10 cellular contexts compared by ENCODE assay signal in the genomic region with DNA sequence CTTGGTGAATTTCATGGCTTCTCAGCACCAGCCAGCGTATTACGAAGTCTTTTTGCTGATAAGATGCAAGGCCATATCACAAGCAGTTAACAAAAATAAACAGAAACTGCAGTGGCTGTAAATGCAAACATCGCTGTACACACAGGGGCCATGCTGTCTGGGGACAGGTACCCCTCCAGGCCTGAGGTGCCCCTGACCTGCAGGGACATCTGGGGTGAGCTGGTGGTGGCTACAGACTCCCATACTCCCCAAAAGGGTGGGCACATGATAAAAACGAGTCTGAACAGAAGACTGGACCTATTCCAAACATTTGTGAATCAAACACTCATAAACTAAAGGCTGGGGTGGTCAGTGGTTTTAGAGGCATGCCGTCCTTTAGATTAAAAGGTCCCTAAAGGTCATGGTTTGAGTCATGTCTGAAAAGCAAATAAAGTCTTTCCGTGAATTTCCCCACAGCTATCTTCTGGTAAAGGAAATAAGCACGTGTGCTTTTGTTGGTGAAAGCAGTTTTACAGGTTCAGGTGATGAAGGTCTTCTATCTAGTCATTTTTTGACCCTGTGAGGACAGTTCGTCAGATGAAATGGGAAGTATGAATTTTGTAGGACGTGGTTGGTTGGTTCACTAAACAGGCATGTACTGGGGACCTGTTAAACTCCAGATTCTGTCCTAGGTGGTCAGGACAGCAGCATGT. TPM values are rescaled to one million over a fixed set of nuclear protein-coding genes. Genes with fewer than 3 reads are reported as not detected.
DNase-seq lines count a peak whose midpoint lies in the region; ATAC-seq, FAIRE-seq and TF ChIP-seq lines count a peak whose summit lies in the region.
"Had no signal": no experiment of that assay in that cellular context is flagged by ENCODE, and none has a peak within 500 bp of the region (broad histone marks: within the 10 kb centered on the region; RNA-seq: fewer than 3 reads in every experiment).

No MANE protein-coding gene starts in this region.

- WGBS in pancreas, 2 donors = 19 to 24% methylated on average over 9 of the region's 9 CpGs
- 84 to 86% (median 84%) methylated on average over 9 of the region's 9 CpGs for WGBS in psoas muscle, 3 donors

- TF ChIP-seq CTCF in GM13976 (IDR thresholded peaks at IDR 0.05; ENCODE audit: borderline replicate concordance, control extremely low read depth, extremely low read depth, insufficient read depth, missing control alignments) (no peak), pancreas (IDR thresholded peaks at IDR 0.05) (no peak), psoas muscle (IDR thresholded peaks at IDR 0.05) (no peak)

- H3K9me3 ChIP-seq in pancreas = no peaks in the 10 kb centered on the region
- no peaks in the 10 kb centered on the region for H3K9me3 ChIP-seq in psoas muscle
- H3K9me3 ChIP-seq: esophagus squamous epithelium had no signal

- H3K36me3 Mint-ChIP-seq in activated naive CD8-positive, alpha-beta T cell treated with anti-CD3 and anti-CD28 coated beads for 36 hours = peaks cover 14% of the 10 kb centered on the region

- no peak overlapping the region for H3K4me3 ChIP-seq in pancreas
- no peak overlapping the region for H3K4me3 ChIP-seq in psoas muscle
- H3K4me3 ChIP-seq: esophagus squamous epithelium had no signal

- H3K9me3 Mint-ChIP-seq in activated naive CD8-positive, alpha-beta T cell treated with anti-CD3 and anti-CD28 coated beads for 36 hours = no peaks in the 10 kb centered on the region

- peaks cover 74% of the 10 kb centered on the region for H3K4me1 Mint-ChIP-seq in activated naive CD8-positive, alpha-beta T cell treated with anti-CD3 and anti-CD28 coated beads for 36 hours

- H3K27me3 ChIP-seq in pancreas (no peaks in the 10 kb centered on the region), psoas muscle (ENCODE audit: insufficient read depth in 3 of 3, low read length in 2 of 3) (peaks cover 0 to 2% (median 0%) of the 10 kb centered on the region in 3 donors)
- H3K27me3 ChIP-seq: esophagus squamous epithelium had no signal

- H3K27ac ChIP-seq in pancreas (peak overlapping the region in 2 of 4 donors; percentile 47 to 72), psoas muscle (no peak overlapping the region)
- H3K27ac ChIP-seq: esophagus squamous epithelium had no signal

- peak; percentile 24 for DNase-seq in GM13976 (ENCODE audit: low spot score)
- peak; percentile 15 for DNase-seq in activated naive CD8-positive, alpha-beta T cell treated with anti-CD3 and anti-CD28 coated beads for 36 hours
- DNase-seq in pancreas = peak in 2 of 6 donors; percentile 14 to 21
- DNase-seq in stimulated activated CD4-positive, alpha-beta T cell treated with anti-CD3 and anti-CD28 coated beads, Interleukin-4, amount 100 ng/mL, for 1 hour = no peak
- DNase-seq in hippocampal formation (lab: John Stamatoyannopoulos, UW) = no peak
- DNase-seq in psoas muscle = no peak
- DNase-seq in SIG-M5 (lab: John Stamatoyannopoulos, UW) = no peak
- DNase-seq: esophagus squamous epithelium, NCI-H524 had no signal

- no peak for FAIRE-seq in pancreas (lab: Jason Lieb, UNC)

- in situ Hi-C loops in GM13976 (cut with MboI; ENCODE audit: low sequenced_read_pairs, unreplicated experiment) = no loop called here

- no peak overlapping the region for H3K4me3 Mint-ChIP-seq in activated naive CD8-positive, alpha-beta T cell treated with anti-CD3 and anti-CD28 coated beads for 36 hours

- H3K4me1 ChIP-seq in pancreas (peaks cover 12 to 33% (median 19%) of the 10 kb centered on the region in 3 donors), psoas muscle (no peaks in the 10 kb centered on the region)

- H3K36me3 ChIP-seq in pancreas (no peaks in the 10 kb centered on the region), psoas muscle (ENCODE audit: insufficient read depth in 1 of 2, low read depth in 1 of 2) (no peaks in the 10 kb centered on the region)
- H3K36me3 ChIP-seq: esophagus squamous epithelium had no signal

- ATAC-seq in HG03108 (IDR thresholded peaks at IDR 0.05; ENCODE audit: unreplicated experiment) = peak; percentile 65
- ATAC-seq in pancreas = peak; percentile 73 to 86 (median 78)
- no peak for ATAC-seq in psoas muscle

- H3K27me3 Mint-ChIP-seq in activated naive CD8-positive, alpha-beta T cell treated with anti-CD3 and anti-CD28 coated beads for 36 hours = no peaks in the 10 kb centered on the region

- peak overlapping the region; percentile 81 for H3K27ac Mint-ChIP-seq in activated naive CD8-positive, alpha-beta T cell treated with anti-CD3 and anti-CD28 coated beads for 36 hours

- intact Hi-C loops in pancreas (cut with DNase I) (no loop called here), psoas muscle (cut with DNase I) (loop anchor here in 1 of 2 donors (10.0 kb wide), 1 partner anchor 237 kb away; no protein-coding TSS in a partner anchor)

RNA-seq across cellular contexts. Expression of a gene that starts 36.8 kb away (rescaled TPM):
- 10 to 100 TPM; 43.8 to 45.3 TPM for total RNA-seq in activated naive CD8-positive, alpha-beta T cell treated with anti-CD3 and anti-CD28 coated beads for 36 hours
- total RNA-seq in pancreas (10 to 100 TPM; 10.1 to 18.2 (median 12.2) TPM), psoas muscle (1 to 10 TPM; 1.2 to 2.4 (median 1.7) TPM)
- polyA plus RNA-seq in pancreas (10 to 100 TPM; 20.0 to 27.1 TPM), psoas muscle (1 to 10 TPM in 1 of 3 donors, under 1 TPM in 2; 0.48 to 1.1 (median 0.51) TPM)

Comparison
In these comparisons a context has a peak if more than half of its experiments do, and no peak if none do; other contexts are left out.
1. DNase-seq: peak in GM13976 (single experiment) and activated naive CD8-positive, alpha-beta T cell treated with anti-CD3 and anti-CD28 coated beads for 36 hours (single experiment); none in stimulated activated CD4-positive, alpha-beta T cell treated with anti-CD3 and anti-CD28 coated beads, Interleukin-4, amount 100 ng/mL, for 1 hour (single experiment), hippocampal formation (0 of 2), psoas muscle (0 of 2) and SIG-M5 (single experiment).
2. ATAC-seq: peak in HG03108 (single experiment) and pancreas (4 of 4); none in psoas muscle (0 of 4).